ENCODE assay signal across 11 cellular contexts in genomic region chr7:151247016-151247580, GRCh38. TPM values are rescaled to one million over a fixed set of nuclear protein-coding genes. Genes with fewer than 3 reads are reported as not detected.
DNase-seq lines count a peak whose midpoint lies in the region; TF ChIP-seq lines count a peak whose summit lies in the region.
"Had no signal": no experiment of that assay in that cellular context is flagged by ENCODE, and none has a peak within 500 bp of the region (broad histone marks: within the 10 kb centered on the region; RNA-seq: fewer than 3 reads in every experiment).

No MANE protein-coding gene starts in this region.

- peak overlapping the region; percentile 86; the same call in 1 of the 2 replicates for H3K27ac ChIP-seq in 22Rv1
- peak overlapping the region; percentile 91 to 97 (median 94) for H3K27ac ChIP-seq in esophagus muscularis mucosa (replicated peaks in 1 of 4)
- H3K27ac ChIP-seq in neural cell (ENCODE audit: low read length) = no peak overlapping the region

- peaks cover 4% of the 10 kb centered on the region for H3F3A ChIP-seq in neural cell (ENCODE audit: insufficient read depth, low read length, poor library complexity, severe bottlenecking)

- H3K4me3 ChIP-seq in esophagus muscularis mucosa (peak overlapping the region; percentile 64 to 81 (median 72)), neural cell (ENCODE audit: low read length) (peak overlapping the region; percentile 78)

- peaks cover 2% of the 10 kb centered on the region for H3K36me3 Mint-ChIP-seq in IgD-negative memory B cell
- no peaks in the 10 kb centered on the region for H3K36me3 Mint-ChIP-seq in activated CD4-positive, alpha-beta memory T cell treated with anti-CD3 and anti-CD28 coated beads, Interleukin-2, amount 10 ng/mL, durations not matched to agents 7 days and 5 days (ENCODE audit: low read depth)
- H3K36me3 Mint-ChIP-seq in endothelial cell (ENCODE audit: low read depth, unreplicated experiment) = no peaks in the 10 kb centered on the region

- TF ChIP-seq CTCF in 22Rv1 (IDR thresholded peaks at IDR 0.05) (no peak), esophagus muscularis mucosa (IDR thresholded peaks at IDR 0.05) (no peak), neural cell (IDR thresholded peaks at IDR 0.05; ENCODE audit: poor library complexity, severe bottlenecking) (no peak), endothelial cell (IDR thresholded peaks at IDR 0.05; ENCODE audit: unreplicated experiment) (no peak)

- DNase-seq in esophagus muscularis mucosa (ENCODE audit: extremely low spot score) = no peak
- no peak for DNase-seq in NCI-H128 (lab: John Stamatoyannopoulos, UW; ENCODE audit: unreplicated experiment)
- no peak for DNase-seq in activated CD4-positive, alpha-beta memory T cell treated with anti-CD3 and anti-CD28 coated beads, Interleukin-2, amount 10 ng/mL, durations not matched to agents 7 days and 5 days
- DNase-seq in endothelial cell (ENCODE audit: low spot score) = no peak
- DNase-seq in activated CD4-positive, alpha-beta T cell treated with anti-CD3 and anti-CD28 coated beads for 48 hours = no peak
- DNase-seq: activated naive CD8-positive, alpha-beta T cell treated with anti-CD3 and anti-CD28 coated beads, Interleukin-2, amount 50 U/mL, for 24 hours; DMS79; NCI-H187 had no signal

- no peak overlapping the region for H3K4me2 ChIP-seq in neural cell (ENCODE audit: low read length)

- no peaks in the 10 kb centered on the region for H3K9me3 ChIP-seq in esophagus muscularis mucosa
- no peaks in the 10 kb centered on the region for H3K9me3 ChIP-seq in neural cell (ENCODE audit: low read length)

- 26% methylated on average over 3 of the region's 3 CpGs for WGBS in esophagus muscularis mucosa

- H3K27me3 Mint-ChIP-seq in IgD-negative memory B cell (peaks cover 44% of the 10 kb centered on the region), endothelial cell (ENCODE audit: unreplicated experiment) (peaks cover 34% of the 10 kb centered on the region)
- peaks cover 61% of the 10 kb centered on the region for H3K27me3 Mint-ChIP-seq in activated CD4-positive, alpha-beta memory T cell treated with anti-CD3 and anti-CD28 coated beads, Interleukin-2, amount 10 ng/mL, durations not matched to agents 7 days and 5 days

- H4K20me1 ChIP-seq in neural cell (ENCODE audit: insufficient read depth) = no peaks in the 10 kb centered on the region

- H3K4me3 Mint-ChIP-seq in IgD-negative memory B cell = peak overlapping the region; percentile 30 to 79 (median 54)
- no peak overlapping the region for H3K4me3 Mint-ChIP-seq in activated CD4-positive, alpha-beta memory T cell treated with anti-CD3 and anti-CD28 coated beads, Interleukin-2, amount 10 ng/mL, durations not matched to agents 7 days and 5 days
- H3K4me3 Mint-ChIP-seq in endothelial cell (ENCODE audit: unreplicated experiment) = no peak overlapping the region

- no peaks in the 10 kb centered on the region for H3K9me2 ChIP-seq in neural cell (ENCODE audit: insufficient read depth, low read length)

- peak overlapping the region; percentile 60 for H3K9ac ChIP-seq in neural cell (ENCODE audit: low read length)

- H3K9me3 Mint-ChIP-seq in IgD-negative memory B cell = no peaks in the 10 kb centered on the region
- no peaks in the 10 kb centered on the region for H3K9me3 Mint-ChIP-seq in activated CD4-positive, alpha-beta memory T cell treated with anti-CD3 and anti-CD28 coated beads, Interleukin-2, amount 10 ng/mL, durations not matched to agents 7 days and 5 days
- H3K9me3 Mint-ChIP-seq in endothelial cell (ENCODE audit: unreplicated experiment) = no peaks in the 10 kb centered on the region
- H3K9me3 Mint-ChIP-seq: activated naive CD8-positive, alpha-beta T cell treated with anti-CD3 and anti-CD28 coated beads, Interleukin-2, amount 50 U/mL, for 24 hours had no signal

- no peak overlapping the region for H3K27ac Mint-ChIP-seq in IgD-negative memory B cell
- no peak overlapping the region for H3K27ac Mint-ChIP-seq in activated CD4-positive, alpha-beta memory T cell treated with anti-CD3 and anti-CD28 coated beads, Interleukin-2, amount 10 ng/mL, durations not matched to agents 7 days and 5 days
- H3K27ac Mint-ChIP-seq in endothelial cell (ENCODE audit: unreplicated experiment) = no peak overlapping the region
- H3K27ac Mint-ChIP-seq: activated naive CD8-positive, alpha-beta T cell treated with anti-CD3 and anti-CD28 coated beads, Interleukin-2, amount 50 U/mL, for 24 hours had no signal

- intact Hi-C loops in esophagus muscularis mucosa (cut with DNase I) = loop anchor here (10.0 kb wide), 1 partner anchor 122 kb away; no protein-coding TSS in a partner anchor

- peaks cover 16 to 29% (median 25%) of the 10 kb centered on the region in 3 donors for H3K4me1 Mint-ChIP-seq in IgD-negative memory B cell
- peaks cover 45% of the 10 kb centered on the region for H3K4me1 Mint-ChIP-seq in activated CD4-positive, alpha-beta memory T cell treated with anti-CD3 and anti-CD28 coated beads, Interleukin-2, amount 10 ng/mL, durations not matched to agents 7 days and 5 days
- H3K4me1 Mint-ChIP-seq in endothelial cell (ENCODE audit: unreplicated experiment) = peaks cover 30% of the 10 kb centered on the region

- CTCF ChIA-PET in activated CD4-positive, alpha-beta memory T cell treated with anti-CD3 and anti-CD28 coated beads, Interleukin-2, amount 10 ng/mL, durations not matched to agents 7 days and 5 days (lab: Charles Lee) = interaction anchor here (0.7 to 1.8 kb wide), 5 partner anchors 12 to 123 kb away, joined by 3 to 6 read pairs (median 4); partner anchors contain the start of gene ABCF2

- POLR2A ChIA-PET in activated CD4-positive, alpha-beta memory T cell treated with anti-CD3 and anti-CD28 coated beads, Interleukin-2, amount 10 ng/mL, durations not matched to agents 7 days and 5 days (lab: Charles Lee) = interaction anchor here (0.9 kb wide), 1 partner anchor 96 kb away, joined by 4 read pairs; no protein-coding TSS in a partner anchor

- H3K27me3 ChIP-seq in esophagus muscularis mucosa = peaks cover 0 to 12% (median 0%) of the 10 kb centered on the region in 4 donors
- no peaks in the 10 kb centered on the region for H3K27me3 ChIP-seq in neural cell (ENCODE audit: insufficient read depth, low read depth, low read length)

- peaks cover 3% of the 10 kb centered on the region for H3K79me2 ChIP-seq in neural cell (replicated peaks; ENCODE audit: insufficient read depth, low read length)

- TF ChIP-seq EP300 in esophagus muscularis mucosa (IDR thresholded peaks at IDR 0.05) = no peak
- TF ChIP-seq EP300 in neural cell (conservative IDR thresholded peaks at IDR 0.05; ENCODE audit: poor library complexity, severe bottlenecking) = no peak

- H3K36me3 ChIP-seq in esophagus muscularis mucosa (peaks cover 0 to 9% (median 6%) of the 10 kb centered on the region in 4 donors), neural cell (ENCODE audit: insufficient read depth, low read length) (no peaks in the 10 kb centered on the region)

- H3K4me1 ChIP-seq in esophagus muscularis mucosa = peaks cover 72 to 89% (median 87%) of the 10 kb centered on the region in 4 donors

- no peak for TF ChIP-seq POLR2A in esophagus muscularis mucosa (IDR thresholded peaks at IDR 0.05; ENCODE audit: low read depth)

- TF ChIP-seq RAD21 in neural cell (conservative IDR thresholded peaks at IDR 0.05) = no peak

- H2AFZ ChIP-seq in neural cell (ENCODE audit: low read depth, low read length) = no peak overlapping the region

TF ChIP-seq in neural cell, 6 proteins besides CTCF, POLR2A, EP300 and RAD21 (continues in another document):
- TF ChIP-seq TAF1 (IDR thresholded peaks at IDR 0.05; ENCODE audit: low read depth) (no peak), POLR2AphosphoS5 (IDR thresholded peaks at IDR 0.05) (no peak), SMC3 (conservative IDR thresholded peaks at IDR 0.05; ENCODE audit: poor library complexity) (no peak)

RNA-seq across cellular contexts. Expression of gene SMARCD3, which starts 1.4 kb away (rescaled TPM):
- 1.1 TPM for polyA plus RNA-seq in IgD-negative memory B cell
- total RNA-seq in esophagus muscularis mucosa = 10 to 100 TPM; 25.3 to 43.4 (median 40.6) TPM
- polyA plus RNA-seq in neural cell = 199 and 216 TPM in 2 replicates
- polyA minus RNA-seq in neural cell = 131 and 132 TPM in 2 replicates
- 1 to 10 TPM; 1.5 to 2.7 TPM for total RNA-seq in activated CD4-positive, alpha-beta memory T cell treated with anti-CD3 and anti-CD28 coated beads, Interleukin-2, amount 10 ng/mL, durations not matched to agents 7 days and 5 days
- 5.4 TPM for total RNA-seq in endothelial cell (ENCODE audit: unreplicated experiment)

RNA-seq across cellular contexts. Expression of gene CHPF2, which starts 14.8 kb away (rescaled TPM):
- polyA plus RNA-seq in IgD-negative memory B cell (25.4 TPM), neural cell (22.1 and 22.5 TPM in 2 replicates)
- total RNA-seq in esophagus muscularis mucosa (10 to 100 TPM; 23.7 to 39.4 (median 26.8) TPM), endothelial cell (ENCODE audit: unreplicated experiment) (55.4 TPM)
- polyA minus RNA-seq in neural cell = 25.9 and 33.6 TPM in 2 replicates
- total RNA-seq in activated CD4-positive, alpha-beta memory T cell treated with anti-CD3 and anti-CD28 coated beads, Interleukin-2, amount 10 ng/mL, durations not matched to agents 7 days and 5 days = 10 to 100 TPM; 56.0 to 56.4 TPM

RNA-seq across cellular contexts. Expression of gene ABCF2, which starts 20.1 kb away (rescaled TPM):
- 34.2 TPM for polyA plus RNA-seq in IgD-negative memory B cell
- 10 to 100 TPM; 33.8 to 53.2 (median 39.0) TPM for total RNA-seq in esophagus muscularis mucosa
- 32.7 and 45.8 TPM in 2 replicates for polyA plus RNA-seq in neural cell
- polyA minus RNA-seq in neural cell = 37.7 and 39.2 TPM in 2 replicates
- 10 to 100 TPM; 23.1 to 27.6 TPM for total RNA-seq in activated CD4-positive, alpha-beta memory T cell treated with anti-CD3 and anti-CD28 coated beads, Interleukin-2, amount 10 ng/mL, durations not matched to agents 7 days and 5 days
- 39.6 TPM for total RNA-seq in endothelial cell (ENCODE audit: unreplicated experiment)

RNA-seq across cellular contexts. Expression of gene H2BK1, which starts 36.8 kb away (rescaled TPM):
- polyA plus RNA-seq in IgD-negative memory B cell (not detected), neural cell (not detected in 2 replicates)
- total RNA-seq in esophagus muscularis mucosa (not detected), endothelial cell (ENCODE audit: unreplicated experiment) (not detected)
- not detected in 2 replicates for polyA minus RNA-seq in neural cell
- total RNA-seq in activated CD4-positive, alpha-beta memory T cell treated with anti-CD3 and anti-CD28 coated beads, Interleukin-2, amount 10 ng/mL, durations not matched to agents 7 days and 5 days = not detected

Comparison
In these comparisons a context has a peak if more than half of its experiments do, and no peak if none do; other contexts are left out.
1. H3K4me3 Mint-ChIP-seq: peak in IgD-negative memory B cell (4 of 4); none in activated CD4-positive, alpha-beta memory T cell treated with anti-CD3 and anti-CD28 coated beads, Interleukin-2, amount 10 ng/mL, durations not matched to agents 7 days and 5 days (single experiment) and endothelial cell (single experiment).